23 cellular contexts compared by ENCODE assay signal in genomic region chr10:103045961-103046360, GRCh38.
"Had no signal": no experiment of that assay in that cellular context is flagged by ENCODE, and none has a peak within 500 bp of the region (broad histone marks: within the 10 kb centered on the region; RNA-seq: fewer than 3 reads in every experiment).

No MANE protein-coding gene starts in this region.

- H2AFZ ChIP-seq: parathyroid adenoma had no signal

- H3K4me1 Mint-ChIP-seq: nephron had no signal

- H3K4me3 Mint-ChIP-seq: naive B cell; nephron; stimulated activated memory B cell treated with anti-CD40 and anti-IgM and Interleukin-4, amounts not matched to agents 10 μg/mL and 1 μg/mL and 100 μg/mL, for 72 hours; stimulated activated naive CD8-positive, alpha-beta T cell treated with anti-CD3 and anti-CD28 coated beads, Interleukin-15, Interleukin-2, amounts not matched to agents 100 ng/mL and 50 ng/mL, for 24 hours had no signal

- H3K4me3 ChIP-seq: colonic mucosa, lung, prostate gland, right lobe of liver, spleen, transverse colon had no signal

- H3K4me1 ChIP-seq: colonic mucosa, prostate gland, right lobe of liver, spleen had no signal

- H3K9me3 ChIP-seq: colonic mucosa, heart left ventricle, prostate gland, right lobe of liver, spleen, transverse colon had no signal

- H3K36me3 ChIP-seq: colonic mucosa, prostate gland, right lobe of liver, transverse colon had no signal

- H3K9ac ChIP-seq: parathyroid adenoma had no signal

- H3K9me3 Mint-ChIP-seq: naive B cell; nephron; stimulated activated memory B cell treated with anti-CD40 and anti-IgM and Interleukin-4, amounts not matched to agents 10 μg/mL and 1 μg/mL and 100 μg/mL, for 72 hours; stimulated activated naive CD8-positive, alpha-beta T cell treated with anti-CD3 and anti-CD28 coated beads, Interleukin-15, Interleukin-2, amounts not matched to agents 100 ng/mL and 50 ng/mL, for 24 hours had no signal

- H3K27ac Mint-ChIP-seq: naive B cell; nephron; stimulated activated memory B cell treated with anti-CD40 and anti-IgM and Interleukin-4, amounts not matched to agents 10 μg/mL and 1 μg/mL and 100 μg/mL, for 72 hours; stimulated activated naive CD8-positive, alpha-beta T cell treated with anti-CD3 and anti-CD28 coated beads, Interleukin-15, Interleukin-2, amounts not matched to agents 100 ng/mL and 50 ng/mL, for 24 hours had no signal

- H3K27me3 Mint-ChIP-seq: naive B cell; stimulated activated memory B cell treated with anti-CD40 and anti-IgM and Interleukin-4, amounts not matched to agents 10 μg/mL and 1 μg/mL and 100 μg/mL, for 72 hours; stimulated activated naive CD8-positive, alpha-beta T cell treated with anti-CD3 and anti-CD28 coated beads, Interleukin-15, Interleukin-2, amounts not matched to agents 100 ng/mL and 50 ng/mL, for 24 hours had no signal

- DNase-seq: colonic mucosa; effector CD8-positive, alpha-beta T cell; foreskin melanocyte; heart left ventricle; hippocampal formation; left colon; left ventricle myocardium superior; mesenchymal stem cell; midbrain; naive B cell; occipital lobe; right lobe of liver; spleen; stimulated activated CD4-positive, alpha-beta T cell treated with anti-CD3 and anti-CD28 coated beads, Interleukin-15, amount 100 ng/mL, for 24 hours; stimulated activated CD4-positive, alpha-beta T cell treated with anti-CD3 and anti-CD28 coated beads, Interleukin-1b, Interleukin-23, amount 100 ng/mL, for 48 hours; stimulated activated CD4-positive, alpha-beta T cell treated with anti-CD3 and anti-CD28 coated beads, Interleukin-4, amount 100 ng/mL, for 24 hours; transverse colon had no signal

- H3K27me3 ChIP-seq: colonic mucosa, heart left ventricle, right lobe of liver, spleen, transverse colon had no signal

- H3K36me3 Mint-ChIP-seq: naive B cell had no signal

- H3K27ac ChIP-seq: colonic mucosa, parathyroid adenoma, prostate gland, right lobe of liver, spleen had no signal

- ATAC-seq: left colon; right lobe of liver; stimulated activated memory B cell treated with anti-CD40 and anti-IgM and Interleukin-4, amounts not matched to agents 10 μg/mL and 1 μg/mL and 100 μg/mL, for 72 hours had no signal
